ENCODE assay signal across 24 cellular contexts in the genomic region with DNA sequence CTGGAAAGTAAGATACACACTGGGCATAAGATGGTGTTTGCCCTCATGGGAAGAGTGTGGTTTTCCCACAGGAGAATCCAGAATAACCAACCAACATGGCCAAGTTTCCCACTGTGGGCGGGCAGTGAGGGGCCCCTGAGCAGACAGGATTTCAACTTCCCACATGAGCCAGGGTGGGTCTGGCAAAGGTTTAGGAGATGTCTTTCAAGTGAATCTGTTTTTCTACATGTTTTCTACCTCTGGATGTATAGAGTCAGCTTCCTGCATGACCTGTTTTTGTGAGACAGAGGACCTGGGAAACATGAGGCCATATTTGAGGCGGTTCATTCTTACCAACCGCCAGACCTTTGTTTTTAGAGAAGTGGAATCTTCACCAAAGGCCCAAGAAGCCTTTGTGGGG.
"Had no signal": no experiment of that assay in that cellular context is flagged by ENCODE, and none has a peak within 500 bp of the region (broad histone marks: within the 10 kb centered on the region; RNA-seq: fewer than 3 reads in every experiment).

No MANE protein-coding gene starts in this region.

- H3K9me3 Mint-ChIP-seq: activated T-cell treated with anti-CD3 and anti-CD28 coated beads, Interleukin-2, amount 50 U/mL, for 24 hours; activated T-helper 17 cell treated with anti-CD3 and anti-CD28 coated beads, Interleukin-2, amount 50 U/mL, for 72 hours; central memory CD8-positive, alpha-beta T cell had no signal

- H3K4me3 Mint-ChIP-seq: activated CD4-positive, alpha-beta T cell treated with anti-CD3 and anti-CD28 coated beads, Interleukin-2, amount 10 ng/mL, durations not matched to agents 7 days and 5 days; activated T-cell treated with anti-CD3 and anti-CD28 coated beads, Interleukin-2, amount 50 U/mL, for 24 hours; activated T-helper 17 cell treated with anti-CD3 and anti-CD28 coated beads, Interleukin-2, amount 50 U/mL, for 72 hours; central memory CD8-positive, alpha-beta T cell had no signal

- H3K4me1 ChIP-seq: ascending aorta, colonic mucosa had no signal

- DNase-seq: activated CD4-positive, alpha-beta T cell treated with anti-CD3 and anti-CD28 coated beads, Interleukin-2, amount 10 ng/mL, durations not matched to agents 7 days and 5 days; activated T-cell treated with anti-CD3 and anti-CD28 coated beads, Interleukin-2, amount 50 U/mL, for 24 hours; brain microvascular endothelial cell; colonic mucosa; dorsolateral prefrontal cortex; heart right ventricle; nephron progenitor cell; nucleus accumbens; sigmoid colon; stimulated activated CD4-positive, alpha-beta T cell treated with anti-CD3 and anti-CD28 coated beads, Interleukin-2, amount 100 ng/mL, for 48 hours; stimulated activated naive CD4-positive, alpha-beta T cell treated with Interleukin-2 at 50 U/mL for 16 hours; SW 1271; T-helper 17 cell; upper lobe of right lung had no signal

- H3K27me3 Mint-ChIP-seq: activated CD4-positive, alpha-beta T cell treated with anti-CD3 and anti-CD28 coated beads, Interleukin-2, amount 10 ng/mL, durations not matched to agents 7 days and 5 days; activated T-cell treated with anti-CD3 and anti-CD28 coated beads, Interleukin-2, amount 50 U/mL, for 24 hours; activated T-helper 17 cell treated with anti-CD3 and anti-CD28 coated beads, Interleukin-2, amount 50 U/mL, for 72 hours; central memory CD8-positive, alpha-beta T cell; T-helper 17 cell had no signal

- H3K36me3 ChIP-seq: ascending aorta, brain microvascular endothelial cell, colonic mucosa, sigmoid colon, thoracic aorta, upper lobe of right lung had no signal

- H3K27ac ChIP-seq: ascending aorta, brain microvascular endothelial cell, colonic mucosa, dorsolateral prefrontal cortex, heart right ventricle, sigmoid colon, SK-N-MC, thoracic aorta, upper lobe of right lung, VCaP had no signal

- ATAC-seq: activated CD4-positive, CD25-positive, alpha-beta regulatory T cell treated with anti-CD3 and anti-CD28 coated beads, Interleukin-2, amount 50 U/mL, for 24 hours; activated naive CD4-positive, alpha-beta T cell treated with anti-CD3 and anti-CD28 coated beads, Interleukin-2, amount 50 U/mL, for 72 hours; activated T-helper 17 cell treated with anti-CD3 and anti-CD28 coated beads, Interleukin-2, amount 50 U/mL, for 72 hours; heart right ventricle; left lobe of liver; T-helper 17 cell; upper lobe of right lung had no signal

- H3K9me3 ChIP-seq: ascending aorta, colonic mucosa, heart right ventricle, sigmoid colon, thoracic aorta, upper lobe of right lung had no signal

- H3K4me3 ChIP-seq: ascending aorta, colonic mucosa, dorsolateral prefrontal cortex, heart right ventricle, lung, sigmoid colon, SK-N-MC, thoracic aorta, upper lobe of right lung had no signal

- H3K27ac Mint-ChIP-seq: activated CD4-positive, alpha-beta T cell treated with anti-CD3 and anti-CD28 coated beads, Interleukin-2, amount 10 ng/mL, durations not matched to agents 7 days and 5 days; activated naive CD4-positive, alpha-beta T cell treated with anti-CD3 and anti-CD28 coated beads, Interleukin-2, amount 50 U/mL, for 72 hours; activated T-cell treated with anti-CD3 and anti-CD28 coated beads, Interleukin-2, amount 50 U/mL, for 24 hours; activated T-helper 17 cell treated with anti-CD3 and anti-CD28 coated beads, Interleukin-2, amount 50 U/mL, for 72 hours; T-helper 17 cell had no signal

- H3K27me3 ChIP-seq: ascending aorta, brain microvascular endothelial cell, colonic mucosa, dorsolateral prefrontal cortex, heart right ventricle, sigmoid colon, upper lobe of right lung had no signal
